In genomic region chr17:65588194-65588808, GRCh38 we compare ENCODE assay signal across 12 cellular contexts. TPM values are rescaled to one million over a fixed set of nuclear protein-coding genes. Genes with fewer than 3 reads are reported as not detected.
A peak's percentile ranks its signal among the peaks of the same experiment; 100 is the strongest.
DNase-seq lines count a peak whose midpoint lies in the region; ATAC-seq and TF ChIP-seq lines count a peak whose summit lies in the region.
"Had no signal": no experiment of that assay in that cellular context is flagged by ENCODE, and none has a peak within 500 bp of the region (broad histone marks: within the 10 kb centered on the region; RNA-seq: fewer than 3 reads in every experiment).

No MANE protein-coding gene starts in this region.

- H3K36me3 Mint-ChIP-seq in mesothelial cell of epicardium, result no peaks in the 10 kb centered on the region
- H3K36me3 Mint-ChIP-seq in CD4-positive, alpha-beta memory T cell, result no peaks in the 10 kb centered on the region
- H3K36me3 Mint-ChIP-seq: natural killer cell treated with Interleukin-12 subunit alpha and Interleukin-12 subunit beta and Interleukin-15 and Interleukin-18, amount 100 ng/mL, for 72 hours; stimulated activated memory B cell treated with anti-CD40 and anti-IgM and Interleukin-4, amounts not matched to agents 10 μg/mL and 1 μg/mL and 100 μg/mL, for 72 hours; T-cell had no signal

- POLR2A ChIA-PET in CD4-positive, alpha-beta memory T cell (lab: Charles Lee; ENCODE audit: partially characterized antibody), result no interaction called here

- no peaks in the 10 kb centered on the region for H3K79me2 ChIP-seq in Loucy (ENCODE audit: insufficient read depth, low read length)

- H3K4me3 ChIP-seq in Loucy (ENCODE audit: low read length, poor library complexity, severe bottlenecking) (no peak overlapping the region), astrocyte of the spinal cord (ENCODE audit: low read depth, low read length) (no peak overlapping the region)
- H3K4me3 ChIP-seq in CD4-positive, alpha-beta memory T cell (ENCODE audit: low read length in 2 of 2), result no peak overlapping the region

- H3K27me3 Mint-ChIP-seq in mesothelial cell of epicardium (ENCODE audit: low read depth), result no peaks in the 10 kb centered on the region
- H3K27me3 Mint-ChIP-seq in CD4-positive, alpha-beta memory T cell, result peaks cover 4 to 5% of the 10 kb centered on the region in 2 donors

- TF ChIP-seq CTCF in Loucy (conservative IDR thresholded peaks at IDR 0.05; ENCODE audit: low read length), result peak; percentile 33
- TF ChIP-seq CTCF in astrocyte of the spinal cord (IDR thresholded peaks at IDR 0.05; ENCODE audit: low read depth, low read length), result peak; percentile 3
- TF ChIP-seq CTCF in mesothelial cell of epicardium (IDR thresholded peaks at IDR 0.05; ENCODE audit: unreplicated experiment), result no peak

- DNase-seq in DMS153 treated with DMSO at 0.1 percent for 48 hours (lab: John Stamatoyannopoulos, UW; ENCODE audit: unreplicated experiment) (peak; percentile 81), astrocyte of the spinal cord (ENCODE audit: low read depth, low spot score) (no peak), mesothelial cell of epicardium (ENCODE audit: low spot score in 2 of 2, unreplicated experiment in 2 of 2) (no peak)
- no peak for DNase-seq in CD4-positive, alpha-beta memory T cell
- DNase-seq: NCI-H526 treated with DMSO at 0.1 percent for 48 hours, T-cell had no signal

- no peaks in the 10 kb centered on the region for H4K20me1 ChIP-seq in Loucy (ENCODE audit: insufficient read depth, low read length, poor library complexity, severe bottlenecking)

- H3K4me1 ChIP-seq in Loucy (ENCODE audit: insufficient read depth, low read length, poor library complexity, severe bottlenecking), result no peaks in the 10 kb centered on the region
- peaks cover 16% of the 10 kb centered on the region for H3K4me1 ChIP-seq in CD4-positive, alpha-beta memory T cell (ENCODE audit: insufficient read depth, low read length)

- no peak for ATAC-seq in GM21447 (IDR thresholded peaks at IDR 0.05; ENCODE audit: unreplicated experiment)
- ATAC-seq in HG03469 (IDR thresholded peaks at IDR 0.05; ENCODE audit: unreplicated experiment), result no peak
- no peak for ATAC-seq in HG02973 (IDR thresholded peaks at IDR 0.05; ENCODE audit: unreplicated experiment)
- ATAC-seq: stimulated activated memory B cell treated with anti-CD40 and anti-IgM and Interleukin-4, amounts not matched to agents 10 μg/mL and 1 μg/mL and 100 μg/mL, for 72 hours; T-cell had no signal

- no peaks in the 10 kb centered on the region for H3F3A ChIP-seq in Loucy (ENCODE audit: low read depth)

- H3K27ac Mint-ChIP-seq in mesothelial cell of epicardium, result peak overlapping the region; percentile 77
- H3K27ac Mint-ChIP-seq in CD4-positive, alpha-beta memory T cell, result peak overlapping the region in 1 of 7 donors; percentile 3
- H3K27ac Mint-ChIP-seq: natural killer cell treated with Interleukin-12 subunit alpha and Interleukin-12 subunit beta and Interleukin-15 and Interleukin-18, amount 100 ng/mL, for 72 hours; stimulated activated memory B cell treated with anti-CD40 and anti-IgM and Interleukin-4, amounts not matched to agents 10 μg/mL and 1 μg/mL and 100 μg/mL, for 72 hours; T-cell had no signal

- H3K27ac ChIP-seq in CD4-positive, alpha-beta memory T cell (ENCODE audit: low read depth, low read length), result no peak overlapping the region

- H3K4me2 ChIP-seq in Loucy (ENCODE audit: low read depth, low read length, poor library complexity, severe bottlenecking), result no peak overlapping the region

- CTCF ChIA-PET in CD4-positive, alpha-beta memory T cell (lab: Charles Lee; ENCODE audit: partially characterized antibody), result no interaction called here

- no peaks in the 10 kb centered on the region for H3K36me3 ChIP-seq in Loucy (ENCODE audit: insufficient read depth, low read length)
- H3K36me3 ChIP-seq in CD4-positive, alpha-beta memory T cell (ENCODE audit: insufficient read depth, low read length), result no peaks in the 10 kb centered on the region

- H2AFZ ChIP-seq in Loucy (ENCODE audit: low read length), result no peak overlapping the region

- in situ Hi-C loops in astrocyte of the spinal cord (cut with HindIII; ENCODE audit: low sequenced_read_pairs), result no loop called here

- H3K9me3 Mint-ChIP-seq in mesothelial cell of epicardium, result no peaks in the 10 kb centered on the region
- H3K9me3 Mint-ChIP-seq in CD4-positive, alpha-beta memory T cell, result no peaks in the 10 kb centered on the region
- H3K9me3 Mint-ChIP-seq: natural killer cell treated with Interleukin-12 subunit alpha and Interleukin-12 subunit beta and Interleukin-15 and Interleukin-18, amount 100 ng/mL, for 72 hours; stimulated activated memory B cell treated with anti-CD40 and anti-IgM and Interleukin-4, amounts not matched to agents 10 μg/mL and 1 μg/mL and 100 μg/mL, for 72 hours; T-cell had no signal

- no peak overlapping the region for H3K9ac ChIP-seq in Loucy (ENCODE audit: low read depth, low read length, poor library complexity, severe bottlenecking)

- peaks cover 36% of the 10 kb centered on the region for H3K4me1 Mint-ChIP-seq in mesothelial cell of epicardium
- H3K4me1 Mint-ChIP-seq in CD4-positive, alpha-beta memory T cell, result peaks cover 10 to 28% (median 11%) of the 10 kb centered on the region in 4 donors

- no peaks in the 10 kb centered on the region for H3K9me3 ChIP-seq in Loucy (ENCODE audit: insufficient read depth, low read depth, low read length)
- H3K9me3 ChIP-seq in CD4-positive, alpha-beta memory T cell (ENCODE audit: control insufficient read depth in 1 of 2, low read length in 2 of 2), result no peaks in the 10 kb centered on the region

- intact Hi-C loops in CD4-positive, alpha-beta memory T cell (cut with micrococcal nuclease), result no loop called here

- no peaks in the 10 kb centered on the region for H3K9me2 ChIP-seq in Loucy (replicated peaks; ENCODE audit: low read depth, low read length)

- H3K27me3 ChIP-seq in Loucy (ENCODE audit: insufficient read depth, low read length, poor library complexity, severe bottlenecking), result no peaks in the 10 kb centered on the region
- no peaks in the 10 kb centered on the region for H3K27me3 ChIP-seq in CD4-positive, alpha-beta memory T cell (ENCODE audit: insufficient read depth, low read length)

- no peak overlapping the region for H3K4me3 Mint-ChIP-seq in mesothelial cell of epicardium
- H3K4me3 Mint-ChIP-seq in CD4-positive, alpha-beta memory T cell, result no peak overlapping the region
- H3K4me3 Mint-ChIP-seq: natural killer cell treated with Interleukin-12 subunit alpha and Interleukin-12 subunit beta and Interleukin-15 and Interleukin-18, amount 100 ng/mL, for 72 hours; stimulated activated memory B cell treated with anti-CD40 and anti-IgM and Interleukin-4, amounts not matched to agents 10 μg/mL and 1 μg/mL and 100 μg/mL, for 72 hours had no signal

RNA-seq across cellular contexts. Expression of gene AXIN2, which starts 26.9 kb away (rescaled TPM):
- total RNA-seq in mesothelial cell of epicardium, result 84.6 to 88.7 TPM (median 87.8 TPM) in 3 replicates
- total RNA-seq in CD4-positive, alpha-beta memory T cell, result 10 to 100 TPM; 30.1 to 30.3 TPM
- polyA plus RNA-seq in CD4-positive, alpha-beta memory T cell, result 10 to 100 TPM in 1 of 2 donors, 1 to 10 TPM in 1; 3.4 to 11.8 TPM
